In the genomic region with DNA sequence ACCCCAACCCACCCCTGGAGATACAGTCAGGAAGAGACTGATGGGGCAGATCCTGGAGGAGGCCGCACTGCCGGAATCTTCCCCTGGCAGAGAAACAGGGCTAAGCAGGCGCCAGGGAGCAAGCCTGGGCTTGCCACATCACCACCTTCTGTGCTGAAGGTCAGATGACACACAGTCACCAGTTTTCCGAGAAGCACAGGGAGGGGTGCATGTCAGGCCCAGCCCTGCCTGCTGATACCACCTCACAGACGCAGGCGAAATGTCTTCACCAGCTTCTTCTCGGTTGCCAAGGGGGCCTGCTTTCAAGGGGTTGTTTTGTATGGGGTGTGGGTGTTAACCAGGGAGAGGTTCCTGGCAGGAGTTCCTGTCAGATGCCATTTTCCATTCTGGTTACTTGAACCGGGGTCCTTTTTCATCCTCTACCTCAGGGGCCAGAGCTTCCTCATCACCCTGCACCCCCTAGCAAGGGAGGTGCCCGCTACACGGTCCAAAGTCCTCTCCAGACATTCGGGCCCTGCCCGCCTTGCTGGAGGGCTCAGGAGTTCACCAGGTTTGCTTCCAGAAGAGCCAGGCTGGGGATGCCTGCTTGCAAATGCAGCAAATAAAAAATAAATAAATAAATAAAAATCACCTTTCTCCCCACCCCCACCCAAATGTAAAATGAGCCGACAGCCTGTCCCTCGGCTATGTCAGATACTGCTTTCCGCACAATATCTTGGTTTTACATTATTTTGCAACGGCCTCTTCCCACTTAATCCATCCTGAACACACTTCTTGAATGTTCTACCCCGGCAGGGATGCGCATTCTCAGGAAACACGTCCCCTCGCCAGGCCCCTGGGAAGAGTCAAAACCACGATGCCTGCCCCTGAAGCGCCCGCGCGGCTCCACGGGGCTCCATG, we compare ENCODE assay signal across 1 cellular context.
A peak's percentile ranks its signal among the peaks of the same experiment; 100 is the strongest.
TF ChIP-seq lines count a peak whose summit lies in the region.

No MANE protein-coding gene starts in this region.

TF ChIP-seq in GM12878, 131 proteins besides CTCF, POLR2A, EP300 and RAD21 (continues in another document):
- TF ChIP-seq SIN3A (IDR thresholded peaks at IDR 0.05; ENCODE audit: low read depth, low read length) (no peak; the same call in 1 of the 2 replicates), SMAD5 (IDR thresholded peaks at IDR 0.05; ENCODE audit: low read depth) (0 out of 2 replicates have a peak, but pooled peaks have one; percentile 19), CHD1 (IDR thresholded peaks at IDR 0.05; ENCODE audit: low read depth, low read length) (peak; percentile 94; the same call in 1 of the 2 replicates), POLR2AphosphoS5 (IDR thresholded peaks at IDR 0.05; ENCODE audit: low read length) (peak; percentile 93), MTA2 (IDR thresholded peaks at IDR 0.05; ENCODE audit: low read depth) (peak; percentile 61; the same call in 1 of the 2 replicates), PML (IDR thresholded peaks at IDR 0.05; ENCODE audit: low read length) (no peak), BCL11A (IDR thresholded peaks at IDR 0.05; ENCODE audit: low read depth, low read length) (peak; percentile 38; the same call in 1 of the 2 replicates), JUND (IDR thresholded peaks at IDR 0.05; ENCODE audit: low read depth, low read length) (no peak), HCFC1 (IDR thresholded peaks at IDR 0.05; ENCODE audit: low read length) (peak; percentile 13; the same call in 1 of the 2 replicates), CBFB (IDR thresholded peaks at IDR 0.05; ENCODE audit: low read depth) (no peak; the same call in 1 of the 2 replicates), DPF2 (IDR thresholded peaks at IDR 0.05) (peak; percentile 18), CBX3 (IDR thresholded peaks at IDR 0.05; ENCODE audit: borderline replicate concordance, low read depth) (no peak), HDGF (IDR thresholded peaks at IDR 0.05) (peak; percentile 69), EED (IDR thresholded peaks at IDR 0.05; ENCODE audit: low read depth) (peak; percentile 56; the same call in 1 of the 2 replicates), ETV6 (conservative IDR thresholded peaks at IDR 0.05 in 1 of 2, IDR thresholded peaks at IDR 0.05 in 1 of 2; ENCODE audit: borderline replicate concordance in 1 of 2, low read depth in 1 of 2) (no peak), BRCA1 (IDR thresholded peaks at IDR 0.05; ENCODE audit: low read depth, low read length) (no peak), KLF5 (IDR thresholded peaks at IDR 0.05; ENCODE audit: partially characterized antibody) (no peak), TCF12 (IDR thresholded peaks at IDR 0.05; ENCODE audit: low read depth, low read length) (peak; percentile 53; the same call in 1 of the 2 replicates), RFX5 (IDR thresholded peaks at IDR 0.05; ENCODE audit: low read depth, low read length) (no peak), ZBED1 (IDR thresholded peaks at IDR 0.05; ENCODE audit: borderline replicate concordance) (no peak), SUPT20H (IDR thresholded peaks at IDR 0.05; ENCODE audit: borderline replicate concordance, control insufficient read depth, low read depth, low read length) (no peak), SMAD1 (IDR thresholded peaks at IDR 0.05; ENCODE audit: low read depth, partially characterized antibody) (peak; percentile 92), EGR1 (IDR thresholded peaks at IDR 0.05; ENCODE audit: borderline replicate concordance in 1 of 2, low read depth in 2 of 2, low read length in 2 of 2) (no peak), POLR2AphosphoS2 (IDR thresholded peaks at IDR 0.05; ENCODE audit: low read depth, low read length) (peak; percentile 92; the same call in 1 of the 2 replicates), POU2F2 (IDR thresholded peaks at IDR 0.05; ENCODE audit: borderline replicate concordance, low read depth, low read length) (peak; percentile 84; the same call in 2 of the 3 replicates), STAT1 (conservative IDR thresholded peaks at IDR 0.05) (no peak), RAD51 (IDR thresholded peaks at IDR 0.05) (peak; percentile 81), RBBP5 (conservative IDR thresholded peaks at IDR 0.05) (no peak), WRNIP1 (IDR thresholded peaks at IDR 0.05; ENCODE audit: borderline replicate concordance, low read depth, low read length) (peak; percentile 8; the same call in 1 of the 2 replicates), SIX5 (IDR thresholded peaks at IDR 0.05; ENCODE audit: low read depth, low read length, severe bottlenecking) (no peak)
- TF ChIP-seq, protein P1, sequence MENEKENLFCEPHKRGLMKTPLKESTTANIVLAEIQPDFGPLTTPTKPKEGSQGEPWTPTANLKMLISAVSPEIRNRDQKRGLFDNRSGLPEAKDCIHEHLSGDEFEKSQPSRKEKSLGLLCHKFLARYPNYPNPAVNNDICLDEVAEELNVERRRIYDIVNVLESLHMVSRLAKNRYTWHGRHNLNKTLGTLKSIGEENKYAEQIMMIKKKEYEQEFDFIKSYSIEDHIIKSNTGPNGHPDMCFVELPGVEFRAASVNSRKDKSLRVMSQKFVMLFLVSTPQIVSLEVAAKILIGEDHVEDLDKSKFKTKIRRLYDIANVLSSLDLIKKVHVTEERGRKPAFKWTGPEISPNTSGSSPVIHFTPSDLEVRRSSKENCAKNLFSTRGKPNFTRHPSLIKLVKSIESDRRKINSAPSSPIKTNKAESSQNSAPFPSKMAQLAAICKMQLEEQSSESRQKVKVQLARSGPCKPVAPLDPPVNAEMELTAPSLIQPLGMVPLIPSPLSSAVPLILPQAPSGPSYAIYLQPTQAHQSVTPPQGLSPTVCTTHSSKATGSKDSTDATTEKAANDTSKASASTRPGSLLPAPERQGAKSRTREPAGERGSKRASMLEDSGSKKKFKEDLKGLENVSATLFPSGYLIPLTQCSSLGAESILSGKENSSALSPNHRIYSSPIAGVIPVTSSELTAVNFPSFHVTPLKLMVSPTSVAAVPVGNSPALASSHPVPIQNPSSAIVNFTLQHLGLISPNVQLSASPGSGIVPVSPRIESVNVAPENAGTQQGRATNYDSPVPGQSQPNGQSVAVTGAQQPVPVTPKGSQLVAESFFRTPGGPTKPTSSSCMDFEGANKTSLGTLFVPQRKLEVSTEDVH (IDR thresholded peaks at IDR 0.05; ENCODE audit: low read depth, partially characterized antibody) = peak; percentile 26
- TF ChIP-seq, protein P2, sequence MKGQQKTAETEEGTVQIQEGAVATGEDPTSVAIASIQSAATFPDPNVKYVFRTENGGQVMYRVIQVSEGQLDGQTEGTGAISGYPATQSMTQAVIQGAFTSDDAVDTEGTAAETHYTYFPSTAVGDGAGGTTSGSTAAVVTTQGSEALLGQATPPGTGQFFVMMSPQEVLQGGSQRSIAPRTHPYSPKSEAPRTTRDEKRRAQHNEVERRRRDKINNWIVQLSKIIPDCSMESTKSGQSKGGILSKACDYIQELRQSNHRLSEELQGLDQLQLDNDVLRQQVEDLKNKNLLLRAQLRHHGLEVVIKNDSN (IDR thresholded peaks at IDR 0.05; ENCODE audit: borderline replicate concordance, extremely low read length, insufficient read depth, low read depth, low read length) = peak; percentile 54
- TF ChIP-seq, protein P3, sequence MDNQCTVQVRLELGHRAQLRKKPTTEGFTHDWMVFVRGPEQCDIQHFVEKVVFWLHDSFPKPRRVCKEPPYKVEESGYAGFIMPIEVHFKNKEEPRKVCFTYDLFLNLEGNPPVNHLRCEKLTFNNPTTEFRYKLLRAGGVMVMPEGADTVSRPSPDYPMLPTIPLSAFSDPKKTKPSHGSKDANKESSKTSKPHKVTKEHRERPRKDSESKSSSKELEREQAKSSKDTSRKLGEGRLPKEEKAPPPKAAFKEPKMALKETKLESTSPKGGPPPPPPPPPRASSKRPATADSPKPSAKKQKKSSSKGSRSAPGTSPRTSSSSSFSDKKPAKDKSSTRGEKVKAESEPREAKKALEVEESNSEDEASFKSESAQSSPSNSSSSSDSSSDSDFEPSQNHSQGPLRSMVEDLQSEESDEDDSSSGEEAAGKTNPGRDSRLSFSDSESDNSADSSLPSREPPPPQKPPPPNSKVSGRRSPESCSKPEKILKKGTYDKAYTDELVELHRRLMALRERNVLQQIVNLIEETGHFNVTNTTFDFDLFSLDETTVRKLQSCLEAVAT (IDR thresholded peaks at IDR 0.05) = peak; percentile 96
- TF ChIP-seq, protein P4, sequence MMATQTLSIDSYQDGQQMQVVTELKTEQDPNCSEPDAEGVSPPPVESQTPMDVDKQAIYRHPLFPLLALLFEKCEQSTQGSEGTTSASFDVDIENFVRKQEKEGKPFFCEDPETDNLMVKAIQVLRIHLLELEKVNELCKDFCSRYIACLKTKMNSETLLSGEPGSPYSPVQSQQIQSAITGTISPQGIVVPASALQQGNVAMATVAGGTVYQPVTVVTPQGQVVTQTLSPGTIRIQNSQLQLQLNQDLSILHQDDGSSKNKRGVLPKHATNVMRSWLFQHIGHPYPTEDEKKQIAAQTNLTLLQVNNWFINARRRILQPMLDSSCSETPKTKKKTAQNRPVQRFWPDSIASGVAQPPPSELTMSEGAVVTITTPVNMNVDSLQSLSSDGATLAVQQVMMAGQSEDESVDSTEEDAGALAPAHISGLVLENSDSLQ (IDR thresholded peaks at IDR 0.05) = peak; percentile 23; the same call in 1 of the 2 replicates
- TF ChIP-seq, protein P5, sequence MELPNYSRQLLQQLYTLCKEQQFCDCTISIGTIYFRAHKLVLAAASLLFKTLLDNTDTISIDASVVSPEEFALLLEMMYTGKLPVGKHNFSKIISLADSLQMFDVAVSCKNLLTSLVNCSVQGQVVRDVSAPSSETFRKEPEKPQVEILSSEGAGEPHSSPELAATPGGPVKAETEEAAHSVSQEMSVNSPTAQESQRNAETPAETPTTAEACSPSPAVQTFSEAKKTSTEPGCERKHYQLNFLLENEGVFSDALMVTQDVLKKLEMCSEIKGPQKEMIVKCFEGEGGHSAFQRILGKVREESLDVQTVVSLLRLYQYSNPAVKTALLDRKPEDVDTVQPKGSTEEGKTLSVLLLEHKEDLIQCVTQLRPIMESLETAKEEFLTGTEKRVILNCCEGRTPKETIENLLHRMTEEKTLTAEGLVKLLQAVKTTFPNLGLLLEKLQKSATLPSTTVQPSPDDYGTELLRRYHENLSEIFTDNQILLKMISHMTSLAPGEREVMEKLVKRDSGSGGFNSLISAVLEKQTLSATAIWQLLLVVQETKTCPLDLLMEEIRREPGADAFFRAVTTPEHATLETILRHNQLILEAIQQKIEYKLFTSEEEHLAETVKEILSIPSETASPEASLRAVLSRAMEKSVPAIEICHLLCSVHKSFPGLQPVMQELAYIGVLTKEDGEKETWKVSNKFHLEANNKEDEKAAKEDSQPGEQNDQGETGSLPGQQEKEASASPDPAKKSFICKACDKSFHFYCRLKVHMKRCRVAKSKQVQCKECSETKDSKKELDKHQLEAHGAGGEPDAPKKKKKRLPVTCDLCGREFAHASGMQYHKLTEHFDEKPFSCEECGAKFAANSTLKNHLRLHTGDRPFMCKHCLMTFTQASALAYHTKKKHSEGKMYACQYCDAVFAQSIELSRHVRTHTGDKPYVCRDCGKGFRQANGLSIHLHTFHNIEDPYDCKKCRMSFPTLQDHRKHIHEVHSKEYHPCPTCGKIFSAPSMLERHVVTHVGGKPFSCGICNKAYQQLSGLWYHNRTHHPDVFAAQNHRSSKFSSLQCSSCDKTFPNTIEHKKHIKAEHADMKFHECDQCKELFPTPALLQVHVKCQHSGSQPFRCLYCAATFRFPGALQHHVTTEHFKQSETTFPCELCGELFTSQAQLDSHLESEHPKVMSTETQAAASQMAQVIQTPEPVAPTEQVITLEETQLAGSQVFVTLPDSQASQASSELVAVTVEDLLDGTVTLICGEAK (IDR thresholded peaks at IDR 0.05; ENCODE audit: borderline replicate concordance) = no peak
- TF ChIP-seq, protein P6, sequence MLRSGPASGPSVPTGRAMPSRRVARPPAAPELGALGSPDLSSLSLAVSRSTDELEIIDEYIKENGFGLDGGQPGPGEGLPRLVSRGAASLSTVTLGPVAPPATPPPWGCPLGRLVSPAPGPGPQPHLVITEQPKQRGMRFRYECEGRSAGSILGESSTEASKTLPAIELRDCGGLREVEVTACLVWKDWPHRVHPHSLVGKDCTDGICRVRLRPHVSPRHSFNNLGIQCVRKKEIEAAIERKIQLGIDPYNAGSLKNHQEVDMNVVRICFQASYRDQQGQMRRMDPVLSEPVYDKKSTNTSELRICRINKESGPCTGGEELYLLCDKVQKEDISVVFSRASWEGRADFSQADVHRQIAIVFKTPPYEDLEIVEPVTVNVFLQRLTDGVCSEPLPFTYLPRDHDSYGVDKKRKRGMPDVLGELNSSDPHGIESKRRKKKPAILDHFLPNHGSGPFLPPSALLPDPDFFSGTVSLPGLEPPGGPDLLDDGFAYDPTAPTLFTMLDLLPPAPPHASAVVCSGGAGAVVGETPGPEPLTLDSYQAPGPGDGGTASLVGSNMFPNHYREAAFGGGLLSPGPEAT (IDR thresholded peaks at IDR 0.05; ENCODE audit: low read depth) = peak; percentile 61; the same call in 1 of the 2 replicates
- TF ChIP-seq, protein P7, sequence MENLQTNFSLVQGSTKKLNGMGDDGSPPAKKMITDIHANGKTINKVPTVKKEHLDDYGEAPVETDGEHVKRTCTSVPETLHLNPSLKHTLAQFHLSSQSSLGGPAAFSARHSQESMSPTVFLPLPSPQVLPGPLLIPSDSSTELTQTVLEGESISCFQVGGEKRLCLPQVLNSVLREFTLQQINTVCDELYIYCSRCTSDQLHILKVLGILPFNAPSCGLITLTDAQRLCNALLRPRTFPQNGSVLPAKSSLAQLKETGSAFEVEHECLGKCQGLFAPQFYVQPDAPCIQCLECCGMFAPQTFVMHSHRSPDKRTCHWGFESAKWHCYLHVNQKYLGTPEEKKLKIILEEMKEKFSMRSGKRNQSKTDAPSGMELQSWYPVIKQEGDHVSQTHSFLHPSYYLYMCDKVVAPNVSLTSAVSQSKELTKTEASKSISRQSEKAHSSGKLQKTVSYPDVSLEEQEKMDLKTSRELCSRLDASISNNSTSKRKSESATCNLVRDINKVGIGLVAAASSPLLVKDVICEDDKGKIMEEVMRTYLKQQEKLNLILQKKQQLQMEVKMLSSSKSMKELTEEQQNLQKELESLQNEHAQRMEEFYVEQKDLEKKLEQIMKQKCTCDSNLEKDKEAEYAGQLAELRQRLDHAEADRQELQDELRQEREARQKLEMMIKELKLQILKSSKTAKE (IDR thresholded peaks at IDR 0.05; ENCODE audit: low read depth, poor library complexity, severe bottlenecking) = peak; percentile 88
